Comparison of ENCODE assay signal across 1 cellular context in genomic region chr5:109468737-109469420, GRCh38.
TF ChIP-seq lines count a peak whose summit lies in the region.

No MANE protein-coding gene starts in this region.

TF ChIP-seq in HepG2, 621 proteins besides CTCF, POLR2A, EP300 and RAD21 (continued from another document and continues in another):
- TF ChIP-seq AHDC1 (CRISPR knock-in tag; IDR thresholded peaks at IDR 0.05; ENCODE audit: borderline replicate concordance) = no peak
- TF ChIP-seq SMAD1 (CRISPR knock-in tag; IDR thresholded peaks at IDR 0.05; ENCODE audit: borderline replicate concordance, low read depth) = no peak
- TF ChIP-seq POLR2AphosphoS2 (IDR thresholded peaks at IDR 0.05; ENCODE audit: low read depth, low read length) = no peak
- peak; percentile 76 for TF ChIP-seq SAP130 (CRISPR knock-in tag; IDR thresholded peaks at IDR 0.05; ENCODE audit: low read depth)
- TF ChIP-seq ZNF614 (CRISPR knock-in tag; IDR thresholded peaks at IDR 0.05; ENCODE audit: borderline replicate concordance) = 0 out of 2 replicates have a peak, but pooled peaks have one; percentile 52
- TF ChIP-seq, protein P1, sequence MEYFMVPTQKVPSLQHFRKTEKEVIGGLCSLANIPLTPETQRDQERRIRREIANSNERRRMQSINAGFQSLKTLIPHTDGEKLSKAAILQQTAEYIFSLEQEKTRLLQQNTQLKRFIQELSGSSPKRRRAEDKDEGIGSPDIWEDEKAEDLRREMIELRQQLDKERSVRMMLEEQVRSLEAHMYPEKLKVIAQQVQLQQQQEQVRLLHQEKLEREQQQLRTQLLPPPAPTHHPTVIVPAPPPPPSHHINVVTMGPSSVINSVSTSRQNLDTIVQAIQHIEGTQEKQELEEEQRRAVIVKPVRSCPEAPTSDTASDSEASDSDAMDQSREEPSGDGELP (IDR thresholded peaks at IDR 0.05; ENCODE audit: borderline replicate concordance, low read depth) = peak; percentile 95
- TF ChIP-seq TEAD3 (CRISPR knock-in tag; optimal IDR thresholded peaks at IDR 0.05; ENCODE audit: borderline replicate concordance) = peak; percentile 43
- TF ChIP-seq FOXK1 (CRISPR knock-in tag; IDR thresholded peaks at IDR 0.05; ENCODE audit: borderline replicate concordance, low read depth) = peak; percentile 65; the same call in 1 of the 2 replicates
- no peak for TF ChIP-seq ZNF619 (CRISPR knock-in tag; IDR thresholded peaks at IDR 0.05)
- TF ChIP-seq NR2F1 (CRISPR knock-in tag; IDR thresholded peaks at IDR 0.05) = 0 out of 4 replicates have a peak, but pooled peaks of 1 of the 2 experiments have one; percentile 20
- TF ChIP-seq GMEB2 (CRISPR knock-in tag; IDR thresholded peaks at IDR 0.05; ENCODE audit: low read depth) = peak; percentile 20; the same call in 1 of the 2 replicates
- TF ChIP-seq FOXO1 (CRISPR knock-in tag; IDR thresholded peaks at IDR 0.05) = peak; percentile 32; the same call in 1 of the 2 replicates
- TF ChIP-seq NFIB (CRISPR knock-in tag; IDR thresholded peaks at IDR 0.05; ENCODE audit: borderline replicate concordance) = peak; percentile 97
- TF ChIP-seq THAP8 (CRISPR knock-in tag; IDR thresholded peaks at IDR 0.05; ENCODE audit: borderline replicate concordance) = no peak
- TF ChIP-seq ZNF205 (CRISPR knock-in tag; IDR thresholded peaks at IDR 0.05) = 0 out of 2 replicates have a peak, but pooled peaks have one; percentile 10
- TF ChIP-seq CEBPG (CRISPR knock-in tag; IDR thresholded peaks at IDR 0.05) = peak; percentile 31; the same call in 1 of the 2 replicates
- TF ChIP-seq, protein P2, sequence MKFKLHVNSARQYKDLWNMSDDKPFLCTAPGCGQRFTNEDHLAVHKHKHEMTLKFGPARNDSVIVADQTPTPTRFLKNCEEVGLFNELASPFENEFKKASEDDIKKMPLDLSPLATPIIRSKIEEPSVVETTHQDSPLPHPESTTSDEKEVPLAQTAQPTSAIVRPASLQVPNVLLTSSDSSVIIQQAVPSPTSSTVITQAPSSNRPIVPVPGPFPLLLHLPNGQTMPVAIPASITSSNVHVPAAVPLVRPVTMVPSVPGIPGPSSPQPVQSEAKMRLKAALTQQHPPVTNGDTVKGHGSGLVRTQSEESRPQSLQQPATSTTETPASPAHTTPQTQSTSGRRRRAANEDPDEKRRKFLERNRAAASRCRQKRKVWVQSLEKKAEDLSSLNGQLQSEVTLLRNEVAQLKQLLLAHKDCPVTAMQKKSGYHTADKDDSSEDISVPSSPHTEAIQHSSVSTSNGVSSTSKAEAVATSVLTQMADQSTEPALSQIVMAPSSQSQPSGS (CRISPR knock-in tag; IDR thresholded peaks at IDR 0.05) = peak; percentile 57; the same call in 1 of the 2 replicates
- no peak for TF ChIP-seq RAD51 (IDR thresholded peaks at IDR 0.05; ENCODE audit: borderline replicate concordance)
- no peak for TF ChIP-seq RBM22 (optimal IDR thresholded peaks at IDR 0.05; ENCODE audit: low read length)
- peak; percentile 94 for TF ChIP-seq NFIC (IDR thresholded peaks at IDR 0.05; ENCODE audit: low read length)
- TF ChIP-seq ARID4A (CRISPR knock-in tag; IDR thresholded peaks at IDR 0.05; ENCODE audit: borderline replicate concordance) = peak; percentile 26; the same call in 1 of the 2 replicates
- TF ChIP-seq ZNF562 (CRISPR knock-in tag; IDR thresholded peaks at IDR 0.05; ENCODE audit: borderline replicate concordance) = no peak
- TF ChIP-seq, protein P3, sequence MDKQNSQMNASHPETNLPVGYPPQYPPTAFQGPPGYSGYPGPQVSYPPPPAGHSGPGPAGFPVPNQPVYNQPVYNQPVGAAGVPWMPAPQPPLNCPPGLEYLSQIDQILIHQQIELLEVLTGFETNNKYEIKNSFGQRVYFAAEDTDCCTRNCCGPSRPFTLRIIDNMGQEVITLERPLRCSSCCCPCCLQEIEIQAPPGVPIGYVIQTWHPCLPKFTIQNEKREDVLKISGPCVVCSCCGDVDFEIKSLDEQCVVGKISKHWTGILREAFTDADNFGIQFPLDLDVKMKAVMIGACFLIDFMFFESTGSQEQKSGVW (CRISPR knock-in tag; IDR thresholded peaks at IDR 0.05; ENCODE audit: borderline replicate concordance) = no peak
- TF ChIP-seq ARID5B (CRISPR knock-in tag; IDR thresholded peaks at IDR 0.05) = peak; percentile 53
- peak; percentile 43; the same call in 1 of the 2 replicates for TF ChIP-seq ERF (CRISPR knock-in tag; IDR thresholded peaks at IDR 0.05)
- peak; percentile 38; the same call in 1 of the 2 replicates for TF ChIP-seq MXD4 (CRISPR knock-in tag; IDR thresholded peaks at IDR 0.05)
- TF ChIP-seq AKAP8 (CRISPR knock-in tag; IDR thresholded peaks at IDR 0.05) = no peak
- TF ChIP-seq EHMT2 (IDR thresholded peaks at IDR 0.05; ENCODE audit: borderline replicate concordance, low read depth, low read length) = no peak
- peak; percentile 21; the same call in 1 of the 2 replicates for TF ChIP-seq TBX2 (CRISPR knock-in tag; IDR thresholded peaks at IDR 0.05; ENCODE audit: borderline replicate concordance)
- TF ChIP-seq PPARG (CRISPR knock-in tag; conservative IDR thresholded peaks at IDR 0.05) = 0 out of 2 replicates have a peak, but pooled peaks have one; percentile 35
- TF ChIP-seq, protein P4, sequence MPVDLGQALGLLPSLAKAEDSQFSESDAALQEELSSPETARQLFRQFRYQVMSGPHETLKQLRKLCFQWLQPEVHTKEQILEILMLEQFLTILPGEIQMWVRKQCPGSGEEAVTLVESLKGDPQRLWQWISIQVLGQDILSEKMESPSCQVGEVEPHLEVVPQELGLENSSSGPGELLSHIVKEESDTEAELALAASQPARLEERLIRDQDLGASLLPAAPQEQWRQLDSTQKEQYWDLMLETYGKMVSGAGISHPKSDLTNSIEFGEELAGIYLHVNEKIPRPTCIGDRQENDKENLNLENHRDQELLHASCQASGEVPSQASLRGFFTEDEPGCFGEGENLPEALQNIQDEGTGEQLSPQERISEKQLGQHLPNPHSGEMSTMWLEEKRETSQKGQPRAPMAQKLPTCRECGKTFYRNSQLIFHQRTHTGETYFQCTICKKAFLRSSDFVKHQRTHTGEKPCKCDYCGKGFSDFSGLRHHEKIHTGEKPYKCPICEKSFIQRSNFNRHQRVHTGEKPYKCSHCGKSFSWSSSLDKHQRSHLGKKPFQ (CRISPR knock-in tag; IDR thresholded peaks at IDR 0.05; ENCODE audit: insufficient replicate concordance) = no peak
- TF ChIP-seq THAP7 (CRISPR knock-in tag; IDR thresholded peaks at IDR 0.05) = no peak
- peak; percentile 46 for TF ChIP-seq FOSL2 (CRISPR knock-in tag; IDR thresholded peaks at IDR 0.05)
- 0 out of 2 replicates have a peak, but pooled peaks have one; percentile 11 for TF ChIP-seq RXRB (CRISPR knock-in tag; IDR thresholded peaks at IDR 0.05; ENCODE audit: borderline replicate concordance)
